Comparison of ENCODE assay signal across 8 cellular contexts in genomic region chr11:117843666-117844484, GRCh38. TPM values are rescaled to one million over a fixed set of nuclear protein-coding genes. Genes with fewer than 3 reads are reported as not detected.
DNase-seq lines count a peak whose midpoint lies in the region; ATAC-seq and TF ChIP-seq lines count a peak whose summit lies in the region.

No MANE protein-coding gene starts in this region.

- TF ChIP-seq EP300 in esophagus muscularis mucosa (IDR thresholded peaks at IDR 0.05) = no peak

- H3K4me2 ChIP-seq in OCI-LY3 (ENCODE audit: low read length) = peak overlapping the region; percentile 15; the same call in 1 of the 2 replicates

- peak overlapping the region; percentile 49 for H2AFZ ChIP-seq in OCI-LY3 (ENCODE audit: low read depth, low read length)

- peaks cover 4% of the 10 kb centered on the region; the same call in 1 of the 2 replicates for H3K4me1 ChIP-seq in OCI-LY3 (ENCODE audit: low read length)
- H3K4me1 ChIP-seq in esophagus muscularis mucosa = peaks cover 9 to 20% (median 14%) of the 10 kb centered on the region in 4 donors

- H3K27ac ChIP-seq in OCI-LY3 (ENCODE audit: low read length) = no peak overlapping the region
- H3K27ac ChIP-seq in esophagus muscularis mucosa (replicated peaks in 1 of 4) = no peak overlapping the region

- intact Hi-C loops in esophagus muscularis mucosa (cut with DNase I) = loop anchor here (10.0 kb wide), 1 partner anchor 211 kb away; no protein-coding TSS in a partner anchor
- intact Hi-C loops in natural killer cell (cut with micrococcal nuclease) = loop anchor here (1.0 to 5.0 kb wide), 3 partner anchors 103 to 328 kb away; no protein-coding TSS in a partner anchor

- H3K4me3 Mint-ChIP-seq in activated T-cell treated with anti-CD3 and anti-CD28 coated beads, Interleukin-2, amount 50 U/mL, for 24 hours = no peak overlapping the region
- H3K4me3 Mint-ChIP-seq in natural killer cell = no peak overlapping the region

- H3K36me3 ChIP-seq in OCI-LY3 (replicated peaks; ENCODE audit: low read depth, low read length) (no peaks in the 10 kb centered on the region), esophagus muscularis mucosa (peaks cover 0 to 23% (median 15%) of the 10 kb centered on the region in 4 donors)

- TF ChIP-seq CTCF in OCI-LY3 (IDR thresholded peaks at IDR 0.05; ENCODE audit: low read depth, low read length) (peak; percentile 95), esophagus muscularis mucosa (IDR thresholded peaks at IDR 0.05) (peak; percentile 99 to 100 (median 99)), natural killer cell (IDR thresholded peaks at IDR 0.05) (peak; percentile 96)

- no peak for TF ChIP-seq POLR2A in esophagus muscularis mucosa (IDR thresholded peaks at IDR 0.05; ENCODE audit: low read depth)

- H3K27me3 ChIP-seq in OCI-LY3 (ENCODE audit: low read depth, low read length) (no peaks in the 10 kb centered on the region), esophagus muscularis mucosa (no peaks in the 10 kb centered on the region)

- POLR2A ChIA-PET in HEK293T (lab: Yijun Ruan, JAX) = no interaction called here

- H3K9me3 Mint-ChIP-seq in activated T-cell treated with anti-CD3 and anti-CD28 coated beads, Interleukin-2, amount 50 U/mL, for 24 hours = no peaks in the 10 kb centered on the region
- H3K9me3 Mint-ChIP-seq in natural killer cell = no peaks in the 10 kb centered on the region

- H3K9ac ChIP-seq in OCI-LY3 (ENCODE audit: low read length) = no peak overlapping the region

- 23% methylated on average over 9 of the region's 9 CpGs for WGBS in esophagus muscularis mucosa

- CTCF ChIA-PET in HEK293T (lab: Yijun Ruan, JAX) = interaction anchor here (0.7 to 3.2 kb wide), 5 partner anchors 18 to 209 kb away, joined by 3 to 25 read pairs (median 4); no protein-coding TSS in a partner anchor

- H3K9me3 ChIP-seq in OCI-LY3 (ENCODE audit: insufficient read depth, low read length) (no peaks in the 10 kb centered on the region), esophagus muscularis mucosa (no peaks in the 10 kb centered on the region)

- DNase-seq in CD1c-positive myeloid dendritic cell (ENCODE audit: extremely low spot score) = peak; percentile 80
- peak; percentile 73 for DNase-seq in HEK293T (ENCODE audit: extremely low spot score)
- DNase-seq in activated T-cell treated with anti-CD3 and anti-CD28 coated beads, Interleukin-2, amount 50 U/mL, for 24 hours = peak; percentile 91
- no peak for DNase-seq in esophagus muscularis mucosa (ENCODE audit: extremely low spot score)
- peak; percentile 78 for DNase-seq in natural killer cell
- peak; percentile 46 to 84 (median 72) for DNase-seq in stimulated activated naive CD4-positive, alpha-beta T cell (lab: John Stamatoyannopoulos, UW)

- no peak overlapping the region for H3K27ac Mint-ChIP-seq in activated T-cell treated with anti-CD3 and anti-CD28 coated beads, Interleukin-2, amount 50 U/mL, for 24 hours
- no peak overlapping the region for H3K27ac Mint-ChIP-seq in natural killer cell

- peak; percentile 69 to 94 (median 86) for ATAC-seq in natural killer cell
- no peak for ATAC-seq in GM18868 (IDR thresholded peaks at IDR 0.05; ENCODE audit: unreplicated experiment)

- no peaks in the 10 kb centered on the region for H3K79me2 ChIP-seq in OCI-LY3 (ENCODE audit: low read length)

- no peaks in the 10 kb centered on the region for H3K36me3 Mint-ChIP-seq in activated T-cell treated with anti-CD3 and anti-CD28 coated beads, Interleukin-2, amount 50 U/mL, for 24 hours (ENCODE audit: low read depth)
- no peaks in the 10 kb centered on the region for H3K36me3 Mint-ChIP-seq in natural killer cell

- H3K4me3 ChIP-seq in OCI-LY3 (ENCODE audit: low read length) (no peak overlapping the region), esophagus muscularis mucosa (no peak overlapping the region)

- no peaks in the 10 kb centered on the region for H3K27me3 Mint-ChIP-seq in activated T-cell treated with anti-CD3 and anti-CD28 coated beads, Interleukin-2, amount 50 U/mL, for 24 hours
- H3K27me3 Mint-ChIP-seq in natural killer cell (ENCODE audit: low read depth in 2 of 2) = no peaks in the 10 kb centered on the region

- H3K4me1 Mint-ChIP-seq in activated T-cell treated with anti-CD3 and anti-CD28 coated beads, Interleukin-2, amount 50 U/mL, for 24 hours (ENCODE audit: low read depth) = no peaks in the 10 kb centered on the region
- H3K4me1 Mint-ChIP-seq in natural killer cell = no peaks in the 10 kb centered on the region

- no peaks in the 10 kb centered on the region for H4K20me1 ChIP-seq in OCI-LY3 (ENCODE audit: insufficient read depth, low read length)

TF ChIP-seq in HEK293T, 16 proteins besides CTCF, POLR2A, EP300 and RAD21:
- TF ChIP-seq ELF4 (IDR thresholded peaks at IDR 0.05) (no peak), FOXK2 (IDR thresholded peaks at IDR 0.05) (no peak), FOXM1 (IDR thresholded peaks at IDR 0.05; ENCODE audit: borderline replicate concordance) (no peak), L3MBTL2 (conservative IDR thresholded peaks at IDR 0.05) (no peak), ZNF384 (IDR thresholded peaks at IDR 0.05) (no peak), HDGF (IDR thresholded peaks at IDR 0.05; ENCODE audit: borderline replicate concordance) (no peak), SP1 (IDR thresholded peaks at IDR 0.05) (no peak), SUZ12 (IDR thresholded peaks at IDR 0.05) (no peak), ARNT (IDR thresholded peaks at IDR 0.05) (no peak), BHLHE40 (IDR thresholded peaks at IDR 0.05; ENCODE audit: borderline replicate concordance) (no peak), LEF1 (IDR thresholded peaks at IDR 0.05; ENCODE audit: borderline replicate concordance) (no peak), TARDBP (IDR thresholded peaks at IDR 0.05) (no peak), PKNOX1 (IDR thresholded peaks at IDR 0.05) (no peak), FOXA1 (IDR thresholded peaks at IDR 0.05) (no peak), CTBP1 (IDR thresholded peaks at IDR 0.05; ENCODE audit: borderline replicate concordance) (no peak), NFRKB (IDR thresholded peaks at IDR 0.05) (no peak)
TF ChIP-seq in HEK293T: peak in this region for 0.

RNA-seq across cellular contexts. Expression of gene FXYD2, which starts 19.3 kb away (rescaled TPM):
- total RNA-seq in esophagus muscularis mucosa (1 to 10 TPM in 3 of 4 donors, under 1 TPM in 1; 0.52 to 5.8 (median 3.7) TPM), natural killer cell (under 1 TPM in 2 of 3 donors, not detected in 1; 0.75 to 0.78 TPM)

RNA-seq across cellular contexts. Expression of gene FXYD6, which starts 32.6 kb away (rescaled TPM):
- total RNA-seq in esophagus muscularis mucosa (100 to 1,000 TPM in 2 of 4 donors, 10 to 100 TPM in 2; 78.9 to 105 (median 91.5) TPM), natural killer cell (under 1 TPM in 2 of 3 donors, not detected in 1; 0.20 to 0.90 TPM)

RNA-seq across cellular contexts. Expression of gene DSCAML1, which starts 46.9 kb away (rescaled TPM):
- total RNA-seq in esophagus muscularis mucosa = 1 to 10 TPM in 2 of 4 donors, under 1 TPM in 2; 0.50 to 5.8 (median 1.2) TPM
- under 1 TPM in 1 of 3 donors, not detected in 2; 0.66 TPM for total RNA-seq in natural killer cell

Comparison
In these comparisons a context has a peak if more than half of its experiments do, and no peak if none do; other contexts are left out.
1. RNA of gene FXYD6, which starts 32.6 kb away (total RNA-seq): 78.9 to 105 TPM in esophagus muscularis mucosa; 0.20 to 0.90 TPM in natural killer cell; every median in the first group is over 10 times any median in the second.
2. Peak in every context shown above with its lines, with median percentiles within 50 percentile points of each other: CTCF ChIP-seq.